Comparison of ENCODE assay signal across 11 cellular contexts in genomic region chr7:24435002-24435401, GRCh38.
"Had no signal": no experiment of that assay in that cellular context is flagged by ENCODE, and none has a peak within 500 bp of the region (broad histone marks: within the 10 kb centered on the region; RNA-seq: fewer than 3 reads in every experiment).

No MANE protein-coding gene starts in this region.

- ATAC-seq: foreskin keratinocyte; heart left ventricle; lower lobe of right lung; stimulated activated naive CD8-positive, alpha-beta T cell treated with anti-CD3 and anti-CD28 coated beads, Interleukin-15, Interleukin-2, amounts not matched to agents 100 U/mL and 50 U/mL, for 24 hours had no signal

- DNase-seq: activated B cell treated with CpG ODN at 0.5 μM for 24 hours; activated CD4-positive, alpha-beta T cell treated with anti-CD3 and anti-CD28 coated beads, Interleukin-2, amount 10 ng/mL, durations not matched to agents 7 days and 5 days; activated CD8-positive, alpha-beta memory T cell treated with anti-CD3 and anti-CD28 coated beads for 24 hours; activated naive CD4-positive, alpha-beta T cell treated with anti-CD3 and anti-CD28 coated beads for 36 hours; foreskin keratinocyte; heart left ventricle; lower lobe of right lung; midbrain; stimulated activated CD4-positive, alpha-beta T cell treated with anti-CD3 and anti-CD28 coated beads, Interleukin-2, amount 100 ng/mL, for 48 hours; stimulated activated naive CD8-positive, alpha-beta T cell treated with anti-CD3 and anti-CD28 coated beads, Interleukin-15, Interleukin-2, amounts not matched to agents 100 U/mL and 50 U/mL, for 24 hours had no signal

- FAIRE-seq: astrocyte had no signal
